In genomic region chr1:155145491-155145890, GRCh38 we compare ENCODE assay signal across 3 cellular contexts.
TF ChIP-seq lines count a peak whose summit lies in the region.

No MANE protein-coding gene starts in this region.

TF ChIP-seq in SK-N-SH treated with all-trans-retinoic acid at 6 μM for 48 hours, 23 proteins besides CTCF, POLR2A, EP300 and RAD21:
- TF ChIP-seq ARNTL (CRISPR knock-in tag; IDR thresholded peaks at IDR 0.05; ENCODE audit: borderline replicate concordance, low read depth), result no peak
TF ChIP-seq in SK-N-SH treated with all-trans-retinoic acid at 6 μM for 48 hours: peak in this region for 0.

TF ChIP-seq in SK-N-SH, 30 proteins besides CTCF, POLR2A, EP300 and RAD21:
- TF ChIP-seq TEAD4 (IDR thresholded peaks at IDR 0.05; ENCODE audit: borderline replicate concordance, insufficient read depth) (no peak), MXI1 (IDR thresholded peaks at IDR 0.05; ENCODE audit: low read depth, low read length) (no peak), RFX5 (IDR thresholded peaks at IDR 0.05; ENCODE audit: low read length) (no peak), SIN3A (IDR thresholded peaks at IDR 0.05; ENCODE audit: borderline replicate concordance, low read depth, low read length) (no peak), TAF1 (IDR thresholded peaks at IDR 0.05; ENCODE audit: borderline replicate concordance, low read depth, low read length) (no peak), JUND (IDR thresholded peaks at IDR 0.05) (no peak), GATA2 (CRISPR knock-in tag; IDR thresholded peaks at IDR 0.05) (no peak), PBX3 (IDR thresholded peaks at IDR 0.05) (no peak), SMC3 (IDR thresholded peaks at IDR 0.05; ENCODE audit: low read depth, low read length) (no peak), NFIC (IDR thresholded peaks at IDR 0.05; ENCODE audit: borderline replicate concordance) (no peak), ZBTB33 (IDR thresholded peaks at IDR 0.05; ENCODE audit: borderline replicate concordance, low read depth) (no peak), GABPA (IDR thresholded peaks at IDR 0.05; ENCODE audit: low read depth) (no peak), MEF2A (IDR thresholded peaks at IDR 0.05; ENCODE audit: borderline replicate concordance, low read depth) (no peak), FOSL2 (IDR thresholded peaks at IDR 0.05; ENCODE audit: borderline replicate concordance, low read depth) (no peak), ELF1 (IDR thresholded peaks at IDR 0.05) (no peak), FOXM1 (IDR thresholded peaks at IDR 0.05; ENCODE audit: low read depth) (no peak), CHD2 (IDR thresholded peaks at IDR 0.05; ENCODE audit: low read length, partially characterized antibody) (no peak), MAX (IDR thresholded peaks at IDR 0.05; ENCODE audit: low read depth) (no peak)
- TF ChIP-seq, protein P1, sequence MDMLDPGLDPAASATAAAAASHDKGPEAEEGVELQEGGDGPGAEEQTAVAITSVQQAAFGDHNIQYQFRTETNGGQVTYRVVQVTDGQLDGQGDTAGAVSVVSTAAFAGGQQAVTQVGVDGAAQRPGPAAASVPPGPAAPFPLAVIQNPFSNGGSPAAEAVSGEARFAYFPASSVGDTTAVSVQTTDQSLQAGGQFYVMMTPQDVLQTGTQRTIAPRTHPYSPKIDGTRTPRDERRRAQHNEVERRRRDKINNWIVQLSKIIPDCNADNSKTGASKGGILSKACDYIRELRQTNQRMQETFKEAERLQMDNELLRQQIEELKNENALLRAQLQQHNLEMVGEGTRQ (IDR thresholded peaks at IDR 0.05; ENCODE audit: borderline replicate concordance, low read depth, low read length), result no peak
- TF ChIP-seq, protein P2, sequence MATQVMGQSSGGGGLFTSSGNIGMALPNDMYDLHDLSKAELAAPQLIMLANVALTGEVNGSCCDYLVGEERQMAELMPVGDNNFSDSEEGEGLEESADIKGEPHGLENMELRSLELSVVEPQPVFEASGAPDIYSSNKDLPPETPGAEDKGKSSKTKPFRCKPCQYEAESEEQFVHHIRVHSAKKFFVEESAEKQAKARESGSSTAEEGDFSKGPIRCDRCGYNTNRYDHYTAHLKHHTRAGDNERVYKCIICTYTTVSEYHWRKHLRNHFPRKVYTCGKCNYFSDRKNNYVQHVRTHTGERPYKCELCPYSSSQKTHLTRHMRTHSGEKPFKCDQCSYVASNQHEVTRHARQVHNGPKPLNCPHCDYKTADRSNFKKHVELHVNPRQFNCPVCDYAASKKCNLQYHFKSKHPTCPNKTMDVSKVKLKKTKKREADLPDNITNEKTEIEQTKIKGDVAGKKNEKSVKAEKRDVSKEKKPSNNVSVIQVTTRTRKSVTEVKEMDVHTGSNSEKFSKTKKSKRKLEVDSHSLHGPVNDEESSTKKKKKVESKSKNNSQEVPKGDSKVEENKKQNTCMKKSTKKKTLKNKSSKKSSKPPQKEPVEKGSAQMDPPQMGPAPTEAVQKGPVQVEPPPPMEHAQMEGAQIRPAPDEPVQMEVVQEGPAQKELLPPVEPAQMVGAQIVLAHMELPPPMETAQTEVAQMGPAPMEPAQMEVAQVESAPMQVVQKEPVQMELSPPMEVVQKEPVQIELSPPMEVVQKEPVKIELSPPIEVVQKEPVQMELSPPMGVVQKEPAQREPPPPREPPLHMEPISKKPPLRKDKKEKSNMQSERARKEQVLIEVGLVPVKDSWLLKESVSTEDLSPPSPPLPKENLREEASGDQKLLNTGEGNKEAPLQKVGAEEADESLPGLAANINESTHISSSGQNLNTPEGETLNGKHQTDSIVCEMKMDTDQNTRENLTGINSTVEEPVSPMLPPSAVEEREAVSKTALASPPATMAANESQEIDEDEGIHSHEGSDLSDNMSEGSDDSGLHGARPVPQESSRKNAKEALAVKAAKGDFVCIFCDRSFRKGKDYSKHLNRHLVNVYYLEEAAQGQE (IDR thresholded peaks at IDR 0.05; ENCODE audit: low read depth, low read length), result no peak
TF ChIP-seq in SK-N-SH: peak in this region for 0.

TF ChIP-seq in H1, 55 proteins besides CTCF, POLR2A, EP300 and RAD21:
- TF ChIP-seq ASH2L (IDR thresholded peaks at IDR 0.05; ENCODE audit: low read length) (no peak), ATF2 (IDR thresholded peaks at IDR 0.05; ENCODE audit: low read length) (no peak), GABPA (IDR thresholded peaks at IDR 0.05; ENCODE audit: borderline replicate concordance, insufficient read depth, low read length) (no peak), RFX5 (IDR thresholded peaks at IDR 0.05; ENCODE audit: borderline replicate concordance, low read depth, low read length) (no peak), EGR1 (IDR thresholded peaks at IDR 0.05; ENCODE audit: borderline replicate concordance, low read depth, low read length) (no peak)
